ENCODE assay signal across 33 cellular contexts in genomic region chr7:154583454-154583853, GRCh38.
"Had no signal": no experiment of that assay in that cellular context is flagged by ENCODE, and none has a peak within 500 bp of the region (broad histone marks: within the 10 kb centered on the region; RNA-seq: fewer than 3 reads in every experiment).

No MANE protein-coding gene starts in this region.

- H3K36me3 Mint-ChIP-seq: activated CD4-positive, alpha-beta memory T cell treated with anti-CD3 and anti-CD28 coated beads for 36 hours; activated naive CD4-positive, alpha-beta T cell treated with anti-CD3 and anti-CD28 coated beads, Interleukin-2, amount 50 U/mL, for 72 hours had no signal

- FAIRE-seq: astrocyte had no signal

- H3K27ac Mint-ChIP-seq: activated CD4-positive, alpha-beta memory T cell treated with anti-CD3 and anti-CD28 coated beads for 36 hours; activated naive CD4-positive, alpha-beta T cell treated with anti-CD3 and anti-CD28 coated beads for 36 hours; activated T-helper 1 cell treated with anti-CD3 and anti-CD28 coated beads, Interleukin-12 subunit alpha, Interleukin-12 subunit beta, Interleukin-2, Interleukin-4 antibody, amounts not matched to agents 30 ng/mL and 10 ng/mL and 1 ng/mL, durations not matched to agents 14 hours and 24 hours and 36 hours had no signal

- H3K27me3 Mint-ChIP-seq: activated CD4-positive, alpha-beta memory T cell treated with anti-CD3 and anti-CD28 coated beads for 36 hours had no signal

- H3K4me1 ChIP-seq: adrenal gland, body of pancreas, breast epithelium, Peyer's patch had no signal

- H3K9me3 ChIP-seq: adrenal gland, body of pancreas, MG63 had no signal

- H3K36me3 ChIP-seq: adrenal gland, breast epithelium, MG63, Peyer's patch had no signal

- H3K4me3 Mint-ChIP-seq: activated CD4-positive, alpha-beta memory T cell treated with anti-CD3 and anti-CD28 coated beads for 36 hours; activated naive CD4-positive, alpha-beta T cell treated with anti-CD3 and anti-CD28 coated beads for 36 hours; activated T-cell treated with anti-CD3 and anti-CD28 coated beads, Interleukin-2, amount 50 U/mL, for 4 hours; activated T-helper 1 cell treated with anti-CD3 and anti-CD28 coated beads, Interleukin-12 subunit alpha, Interleukin-12 subunit beta, Interleukin-2, Interleukin-4 antibody, amounts not matched to agents 30 ng/mL and 10 ng/mL and 1 ng/mL, durations not matched to agents 14 hours and 24 hours and 36 hours had no signal

- H3K4me3 ChIP-seq: adrenal gland, body of pancreas, breast epithelium, MG63, Peyer's patch had no signal

- ATAC-seq: activated naive CD4-positive, alpha-beta T cell treated with anti-CD3 and anti-CD28 coated beads, Interleukin-2, amount 50 U/mL, for 72 hours; activated T-cell treated with anti-CD3 and anti-CD28 coated beads, Interleukin-2, amount 50 U/mL, for 4 hours; body of pancreas; PC-3 had no signal

- DNase-seq: activated CD4-positive, alpha-beta memory T cell treated with anti-CD3 and anti-CD28 coated beads for 36 hours; activated CD4-positive, alpha-beta T cell treated with anti-CD3 and anti-CD28 coated beads, Interleukin-2, amount 50 U/mL, for 1 hour; activated CD8-positive, alpha-beta memory T cell treated with anti-CD3 and anti-CD28 coated beads, Interleukin-2, amount 50 U/mL, for 4 hours; activated gamma-delta T cell treated with Interleukin-2 at 50 U/mL for 16 hours; activated naive CD4-positive, alpha-beta T cell treated with anti-CD3 and anti-CD28 coated beads for 36 hours; activated T-cell treated with anti-CD3 and anti-CD28 coated beads for 4 hours; activated T-cell treated with anti-CD3 and anti-CD28 coated beads, Interleukin-2, amount 50 U/mL, for 4 hours; adrenal gland; body of pancreas; Kasumi-1; KG1; MG63; NCI-H1048; NCI-H1436 treated with DMSO at 0.1 percent for 48 hours; NCI-H1694 treated with DMSO at 0.1 percent for 48 hours; NCI-H2029; NCI-H2171; NCI-H510A; NCI-H526; NCI-H748 treated with DMSO at 0.1 percent for 48 hours; NK-92 treated with Interleukin-12 subunit alpha and Interleukin-12 subunit beta, amount 100 ng/mL, for 24 hours; PC-3; Peyer's patch; RPMI8226; SIG-M5; SW 1271; T-helper 1 cell; T-helper 2 cell; T-helper 9 cell had no signal

- H3K27me3 ChIP-seq: adrenal gland, body of pancreas, breast epithelium, MG63, Peyer's patch had no signal

- H3K27ac ChIP-seq: adrenal gland, body of pancreas, breast epithelium, Peyer's patch had no signal
